ENCODE assay signal across 8 cellular contexts in the genomic region with DNA sequence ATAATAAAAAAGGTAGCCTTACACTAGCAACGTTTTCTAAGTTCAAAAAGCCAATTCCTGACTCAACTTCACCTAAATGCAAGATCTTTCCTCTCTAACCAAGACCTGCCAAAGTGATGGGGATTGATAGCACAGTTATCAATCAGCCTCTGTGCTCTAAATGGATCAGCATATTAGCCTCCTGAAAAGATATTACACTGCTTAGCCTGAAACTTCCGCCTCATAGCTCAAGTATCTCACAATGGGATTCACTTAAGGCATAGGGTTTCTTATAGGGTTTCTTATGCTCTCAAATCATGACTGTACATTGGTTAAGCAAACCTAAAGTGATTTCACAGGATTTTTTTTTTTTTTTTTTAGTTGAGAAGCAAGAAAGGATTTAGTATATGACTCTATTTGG. TPM values are rescaled to one million over a fixed set of nuclear protein-coding genes. Genes with fewer than 3 reads are reported as not detected.
A peak's percentile ranks its signal among the peaks of the same experiment; 100 is the strongest.
DNase-seq lines count a peak whose midpoint lies in the region; ATAC-seq and TF ChIP-seq lines count a peak whose summit lies in the region.

No MANE protein-coding gene starts in this region.

- H3K36me3 Mint-ChIP-seq in activated naive CD4-positive, alpha-beta T cell treated with anti-CD3 and anti-CD28 coated beads, Interleukin-2, amount 10 ng/mL, durations not matched to agents 7 days and 5 days, result peaks cover 3% of the 10 kb centered on the region
- H3K36me3 Mint-ChIP-seq in T-cell, result no peaks in the 10 kb centered on the region
- H3K36me3 Mint-ChIP-seq in immature natural killer cell, result no peaks in the 10 kb centered on the region
- H3K36me3 Mint-ChIP-seq in type B pancreatic cell, result no peaks in the 10 kb centered on the region

- peak overlapping the region; percentile 93 for H3K27ac Mint-ChIP-seq in activated naive CD4-positive, alpha-beta T cell treated with anti-CD3 and anti-CD28 coated beads, Interleukin-2, amount 10 ng/mL, durations not matched to agents 7 days and 5 days
- H3K27ac Mint-ChIP-seq in T-cell, result peak overlapping the region; percentile 95
- peak overlapping the region; percentile 84 to 97 (median 92) for H3K27ac Mint-ChIP-seq in immature natural killer cell
- peak overlapping the region; percentile 70 for H3K27ac Mint-ChIP-seq in type B pancreatic cell

- H3K9me3 Mint-ChIP-seq in activated naive CD4-positive, alpha-beta T cell treated with anti-CD3 and anti-CD28 coated beads, Interleukin-2, amount 10 ng/mL, durations not matched to agents 7 days and 5 days, result no peaks in the 10 kb centered on the region
- H3K9me3 Mint-ChIP-seq in T-cell, result no peaks in the 10 kb centered on the region
- no peaks in the 10 kb centered on the region for H3K9me3 Mint-ChIP-seq in immature natural killer cell
- H3K9me3 Mint-ChIP-seq in type B pancreatic cell, result no peaks in the 10 kb centered on the region

- H3K4me3 Mint-ChIP-seq in activated naive CD4-positive, alpha-beta T cell treated with anti-CD3 and anti-CD28 coated beads, Interleukin-2, amount 10 ng/mL, durations not matched to agents 7 days and 5 days, result peak overlapping the region; percentile 89
- H3K4me3 Mint-ChIP-seq in T-cell, result peak overlapping the region; percentile 92 to 97 (median 92)
- H3K4me3 Mint-ChIP-seq in immature natural killer cell, result peak overlapping the region; percentile 93 to 98 (median 96)
- peak overlapping the region; percentile 90 for H3K4me3 Mint-ChIP-seq in type B pancreatic cell

- H3K4me1 Mint-ChIP-seq in activated naive CD4-positive, alpha-beta T cell treated with anti-CD3 and anti-CD28 coated beads, Interleukin-2, amount 10 ng/mL, durations not matched to agents 7 days and 5 days, result peaks cover 55% of the 10 kb centered on the region
- H3K4me1 Mint-ChIP-seq in T-cell (peaks cover 50 to 63% (median 58%) of the 10 kb centered on the region in 3 donors), immature natural killer cell (peaks cover 26 to 55% of the 10 kb centered on the region in 2 donors), type B pancreatic cell (ENCODE audit: unreplicated experiment) (peaks cover 14% of the 10 kb centered on the region)

- H3K27me3 Mint-ChIP-seq in activated naive CD4-positive, alpha-beta T cell treated with anti-CD3 and anti-CD28 coated beads, Interleukin-2, amount 10 ng/mL, durations not matched to agents 7 days and 5 days, result no peaks in the 10 kb centered on the region
- H3K27me3 Mint-ChIP-seq in T-cell (no peaks in the 10 kb centered on the region), immature natural killer cell (ENCODE audit: low read depth in 3 of 3) (peaks cover 0 to 3% (median 0%) of the 10 kb centered on the region in 3 donors), type B pancreatic cell (peaks cover 10% of the 10 kb centered on the region)

- POLR2A ChIA-PET in T-cell (lab: Charles Lee), result interaction anchor here in 1 of 2 donors (1.0 to 1.3 kb wide), 2 partner anchors 24 to 123 kb away, joined by 3 read pairs; a partner anchor contains a TSS

- no peak for TF ChIP-seq CTCF in type B pancreatic cell (conservative IDR thresholded peaks at IDR 0.05)

- CTCF ChIA-PET in activated naive CD4-positive, alpha-beta T cell treated with anti-CD3 and anti-CD28 coated beads, Interleukin-2, amount 10 ng/mL, durations not matched to agents 7 days and 5 days (lab: Charles Lee), result interaction anchor here (1.9 kb wide), 1 partner anchor 126 kb away, joined by 6 read pairs; no protein-coding TSS in a partner anchor
- CTCF ChIA-PET in T-cell (lab: Charles Lee), result interaction anchor here (1.0 to 1.9 kb wide), 3 partner anchors 23 to 123 kb away, joined by 3 to 5 read pairs (median 3); a partner anchor contains a TSS

- no peak for ATAC-seq in T-cell (replicated peaks in 1 of 4)

- DNase-seq in activated naive CD4-positive, alpha-beta T cell treated with anti-CD3 and anti-CD28 coated beads, Interleukin-2, amount 10 ng/mL, durations not matched to agents 7 days and 5 days, result no peak
- no peak for DNase-seq in activated naive CD4-positive, alpha-beta T cell treated with anti-CD3 and anti-CD28 coated beads, Interleukin-2, amount 50 U/mL, for 16 hours
- DNase-seq in T-cell (no peak), immature natural killer cell (no peak), type B pancreatic cell (ENCODE audit: extremely low spot score, unreplicated experiment) (no peak), hepatic stellate cell (ENCODE audit: low spot score) (no peak), NCI-H1436 (lab: John Stamatoyannopoulos, UW) (no peak), HT-29 (ENCODE audit: low spot score) (no peak)

RNA-seq across cellular contexts. Expression of a gene that starts 0.4 kb away (rescaled TPM):
- total RNA-seq in T-cell (10 to 100 TPM; 11.2 to 36.8 (median 17.8) TPM), type B pancreatic cell (ENCODE audit: low replicate concordance) (0.50 and 2.7 TPM in 2 replicates)
- polyA plus RNA-seq in immature natural killer cell, result 10 to 100 TPM; 17.2 to 21.3 (median 19.7) TPM
- total RNA-seq in HT-29 (2014; rRNA removed; shearing (Covaris generic)), result not detected in 2 replicates
